Comparison of ENCODE assay signal across 1 cellular context in genomic region chr1:112461200-112461871, GRCh38.
TF ChIP-seq lines count a peak whose summit lies in the region.

No MANE protein-coding gene starts in this region.

TF ChIP-seq in HepG2, 621 proteins besides CTCF, POLR2A, EP300 and RAD21 (continued from another document):
- TF ChIP-seq ZFP91 (CRISPR knock-in tag; IDR thresholded peaks at IDR 0.05; ENCODE audit: borderline replicate concordance) (no peak), ZNF737 (CRISPR knock-in tag; IDR thresholded peaks at IDR 0.05; ENCODE audit: borderline replicate concordance) (no peak), ZNF576 (CRISPR knock-in tag; IDR thresholded peaks at IDR 0.05) (no peak), ZNF629 (CRISPR knock-in tag; conservative IDR thresholded peaks at IDR 0.05) (no peak), CENPBD1 (CRISPR knock-in tag; IDR thresholded peaks at IDR 0.05; ENCODE audit: borderline replicate concordance, low read depth) (no peak), ELF1 (CRISPR knock-in tag; IDR thresholded peaks at IDR 0.05) (no peak)
TF ChIP-seq in HepG2: peak in this region for 0.
